ENCODE assay signal across 12 cellular contexts in the genomic region with DNA sequence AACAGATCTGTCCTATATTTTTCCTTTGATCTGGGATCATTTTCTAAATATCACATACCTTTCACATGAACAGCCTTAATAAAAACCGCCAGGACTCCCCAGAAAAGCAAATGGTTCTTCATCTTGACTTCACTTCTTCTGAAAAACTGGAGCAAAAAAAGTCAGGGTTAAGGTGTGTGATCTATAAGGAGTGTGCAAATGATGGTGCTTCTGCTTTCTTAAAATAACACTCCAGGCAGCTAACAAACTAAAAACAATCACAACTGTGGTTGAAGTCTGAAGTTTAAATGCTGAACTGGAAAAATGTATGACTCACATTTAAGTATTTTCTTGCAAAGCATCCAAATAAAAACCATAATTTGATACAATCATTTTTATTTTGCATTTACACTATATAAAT. TPM values are rescaled to one million over a fixed set of nuclear protein-coding genes. Genes with fewer than 3 reads are reported as not detected.
DNase-seq lines count a peak whose midpoint lies in the region; ATAC-seq and TF ChIP-seq lines count a peak whose summit lies in the region.
"Had no signal": no experiment of that assay in that cellular context is flagged by ENCODE, and none has a peak within 500 bp of the region (broad histone marks: within the 10 kb centered on the region; RNA-seq: fewer than 3 reads in every experiment).

A gene (minus strand): TSS at position 140 of the 400 bp plus-strand sequence. CDS start 18 bp downstream, at position 122.

- no peaks in the 10 kb centered on the region for H3K27me3 ChIP-seq in Peyer's patch
- H3K27me3 ChIP-seq in brain microvascular endothelial cell (replicated peaks): no peaks in the 10 kb centered on the region
- H3K27me3 ChIP-seq: heart right ventricle had no signal

- no peaks in the 10 kb centered on the region for H3K9me3 Mint-ChIP-seq in HFFc6
- H3K9me3 Mint-ChIP-seq: activated CD4-positive, alpha-beta memory T cell treated with anti-CD3 and anti-CD28 coated beads, Interleukin-2, amount 10 ng/mL, durations not matched to agents 7 days and 5 days had no signal

- no peak for TF ChIP-seq POLR2A in Peyer's patch (IDR thresholded peaks at IDR 0.05)

- DNase-seq in HFFc6 (peak; percentile 20), Peyer's patch (no peak), omental fat pad (ENCODE audit: low spot score) (no peak), brain microvascular endothelial cell (no peak), NCI-H1930 (lab: John Stamatoyannopoulos, UW) (no peak), DMS53 treated with DMSO at 0.1 percent for 48 hours (lab: John Stamatoyannopoulos, UW; ENCODE audit: unreplicated experiment) (no peak)
- DNase-seq: activated CD4-positive, alpha-beta memory T cell treated with anti-CD3 and anti-CD28 coated beads, Interleukin-2, amount 10 ng/mL, durations not matched to agents 7 days and 5 days; heart right ventricle; NCI-H1092 treated with DMSO at 0.1 percent for 48 hours; Right ventricle myocardium superior had no signal

- no peak for TF ChIP-seq CTCF in HFFc6 (IDR thresholded peaks at IDR 0.05)
- no peak for TF ChIP-seq CTCF in Peyer's patch (IDR thresholded peaks at IDR 0.05)
- no peak for TF ChIP-seq CTCF in omental fat pad (IDR thresholded peaks at IDR 0.05)
- no peak for TF ChIP-seq CTCF in brain microvascular endothelial cell (IDR thresholded peaks at IDR 0.05; ENCODE audit: low read depth, low read length, missing control alignments)

- no peaks in the 10 kb centered on the region for H3K27me3 Mint-ChIP-seq in HFFc6 (ENCODE audit: insufficient read depth)

- H3K27ac ChIP-seq in Peyer's patch (peak within 1 kb of the TSS in 2 of 4 donors; percentile 6 to 57), brain microvascular endothelial cell (no peak within 1 kb of the TSS)

- H3K4me1 ChIP-seq in Peyer's patch: no peaks in the 10 kb centered on the region
- H3K4me1 ChIP-seq: heart right ventricle had no signal

- H3K36me3 ChIP-seq in Peyer's patch (no peaks in the 10 kb centered on the region), brain microvascular endothelial cell (replicated peaks) (no peaks in the 10 kb centered on the region)
- H3K36me3 ChIP-seq: heart right ventricle had no signal

- H3K4me3 Mint-ChIP-seq in HFFc6: peak within 1 kb of the TSS; percentile 62
- H3K4me3 Mint-ChIP-seq: activated CD4-positive, alpha-beta memory T cell treated with anti-CD3 and anti-CD28 coated beads, Interleukin-2, amount 10 ng/mL, durations not matched to agents 7 days and 5 days had no signal

- peaks cover 46% of the 10 kb centered on the region for H3K4me1 Mint-ChIP-seq in HFFc6 (ENCODE audit: low read depth)

- H3K4me3 ChIP-seq in Peyer's patch (peak within 1 kb of the TSS in 2 of 4 donors; percentile 11 to 34), brain microvascular endothelial cell (ENCODE audit: low read depth, low read length) (no peak within 1 kb of the TSS)
- H3K4me3 ChIP-seq: heart right ventricle had no signal

- no peaks in the 10 kb centered on the region for H3K36me3 Mint-ChIP-seq in HFFc6 (ENCODE audit: low read depth)

- ATAC-seq in GM18499 (IDR thresholded peaks at IDR 0.05; ENCODE audit: insufficient read depth, unreplicated experiment) (peak; percentile 47), omental fat pad (ENCODE audit: low FRiP score) (no peak), HG02973 (IDR thresholded peaks at IDR 0.05; ENCODE audit: unreplicated experiment) (no peak)
- ATAC-seq: heart right ventricle had no signal

- in situ Hi-C loops in brain microvascular endothelial cell (cut with HindIII; ENCODE audit: low pct_ligation_motif_present, low sequenced_read_pairs): no loop called here

- H3K9me3 ChIP-seq in Peyer's patch: no peaks in the 10 kb centered on the region
- H3K9me3 ChIP-seq: heart right ventricle had no signal

- peak within 1 kb of the TSS; percentile 56 for H3K27ac Mint-ChIP-seq in HFFc6
- H3K27ac Mint-ChIP-seq: activated CD4-positive, alpha-beta memory T cell treated with anti-CD3 and anti-CD28 coated beads, Interleukin-2, amount 10 ng/mL, durations not matched to agents 7 days and 5 days had no signal

RNA-seq across cellular contexts. Expression of the gene that starts here (rescaled TPM):
- 1 to 10 TPM in 1 of 6 experiments, under 1 TPM in 4, not detected in 1; 0.15 to 1.3 (median 0.46) TPM for total RNA-seq in HFFc6 (2021; fragmentation: NEBNext Ultra II Directional; extraction: Animal tissue kit (Norgen Biotek cat#: 25700))
- total RNA-seq in Peyer's patch (100 to 1,000 TPM in 2 of 4 donors, 10 to 100 TPM in 2; 15.9 to 326 (median 89.6) TPM), omental fat pad (10 to 100 TPM; 15.8 to 99.9 (median 36.0) TPM)

Comparison
In these comparisons a context has a peak if more than half of its experiments do, and no peak if none do; other contexts are left out.
1. RNA of the gene that starts here (total RNA-seq): 15.9 to 326 TPM in Peyer's patch and 15.8 to 99.9 TPM in omental fat pad; 0.15 to 1.3 TPM in HFFc6; every median in the first group is over 4 times any median in the second.